ENCODE assay signal across 11 cellular contexts in genomic region chr14:94077111-94077821, GRCh38. TPM values are rescaled to one million over a fixed set of nuclear protein-coding genes. Genes with fewer than 3 reads are reported as not detected.
DNase-seq lines count a peak whose midpoint lies in the region; ATAC-seq, FAIRE-seq and TF ChIP-seq lines count a peak whose summit lies in the region.
"Had no signal": no experiment of that assay in that cellular context is flagged by ENCODE, and none has a peak within 500 bp of the region (broad histone marks: within the 10 kb centered on the region; RNA-seq: fewer than 3 reads in every experiment).

No MANE protein-coding gene starts in this region.

- H3K4me3 Mint-ChIP-seq in CD8-positive, alpha-beta memory T cell: peak overlapping the region; percentile 94 to 100 (median 99)
- H3K4me3 Mint-ChIP-seq in osteocyte (ENCODE audit: unreplicated experiment): no peak overlapping the region

- peaks cover 95% of the 10 kb centered on the region for H3K79me2 ChIP-seq in OCI-LY7 (ENCODE audit: insufficient read depth, low read depth, low read length)
- peaks cover 83% of the 10 kb centered on the region for H3K79me2 ChIP-seq in endothelial cell of umbilical vein (ENCODE audit: control insufficient read depth, insufficient read depth, low read length)
- H3K79me2 ChIP-seq in parathyroid adenoma: peaks cover 69% of the 10 kb centered on the region

- peaks cover 73 to 82% (median 78%) of the 10 kb centered on the region in 3 donors for H3K4me1 Mint-ChIP-seq in CD8-positive, alpha-beta memory T cell
- peaks cover 49% of the 10 kb centered on the region for H3K4me1 Mint-ChIP-seq in osteocyte (ENCODE audit: unreplicated experiment)

- dilution Hi-C loops in endothelial cell of umbilical vein (cut with MboI; ENCODE audit: extremely low pct_ligation_motif_present, low sequenced_read_pairs): no loop called here

- no peak overlapping the region for H2AFZ ChIP-seq in OCI-LY7 (ENCODE audit: low read length)
- no peak overlapping the region for H2AFZ ChIP-seq in endothelial cell of umbilical vein (ENCODE audit: low read depth, low read length)
- H2AFZ ChIP-seq in parathyroid adenoma: no peak overlapping the region

- H3K27me3 Mint-ChIP-seq in CD8-positive, alpha-beta memory T cell: peaks cover 0 to 2% of the 10 kb centered on the region in 2 donors
- no peaks in the 10 kb centered on the region for H3K27me3 Mint-ChIP-seq in osteocyte (ENCODE audit: unreplicated experiment)

- peaks cover 30 to 74% (median 50%) of the 10 kb centered on the region in 3 donors for H3K36me3 Mint-ChIP-seq in CD8-positive, alpha-beta memory T cell
- H3K36me3 Mint-ChIP-seq in osteocyte (ENCODE audit: unreplicated experiment): peaks cover 43% of the 10 kb centered on the region

- H3K4me2 ChIP-seq in OCI-LY7 (ENCODE audit: low read length) (peak overlapping the region; percentile 79), endothelial cell of umbilical vein (ENCODE audit: insufficient read depth, low read length) (peak overlapping the region; percentile 52), parathyroid adenoma (ENCODE audit: low read length) (peak overlapping the region; percentile 50)

- H3K4me1 ChIP-seq in CD8-positive, alpha-beta memory T cell (ENCODE audit: insufficient read depth, low read length): peaks cover 43% of the 10 kb centered on the region
- H3K4me1 ChIP-seq in OCI-LY7 (ENCODE audit: insufficient read depth, low read length, poor library complexity, severe bottlenecking) (peaks cover 38% of the 10 kb centered on the region), endothelial cell of umbilical vein (ENCODE audit: control insufficient read depth, extremely low read depth, insufficient read depth, low read length) (peaks cover 29% of the 10 kb centered on the region), parathyroid adenoma (peaks cover 16% of the 10 kb centered on the region)

- TF ChIP-seq POLR2A in endothelial cell of umbilical vein (IDR thresholded peaks at IDR 0.05; ENCODE audit: low read depth, low read length): no peak

- H3K9me1 ChIP-seq in endothelial cell of umbilical vein (replicated peaks; ENCODE audit: control insufficient read depth, extremely low read depth, insufficient read depth, low read length): no peaks in the 10 kb centered on the region

- no peak for DNase-seq in CD8-positive, alpha-beta memory T cell
- DNase-seq in OCI-LY7 (ENCODE audit: low spot score) (no peak), endothelial cell of umbilical vein (ENCODE audit: low read depth, low spot score) (no peak), NCI-H446 treated with DMSO at 0.1 percent for 48 hours (lab: John Stamatoyannopoulos, UW) (no peak), osteocyte (ENCODE audit: extremely low spot score, unreplicated experiment) (no peak), caudate nucleus (lab: John Stamatoyannopoulos, UW) (no peak), left colon (no peak)
- DNase-seq: anterior cingulate cortex, NCI-H524 had no signal

- H3K9ac ChIP-seq in endothelial cell of umbilical vein (replicated peaks; ENCODE audit: extremely low read depth, insufficient read depth, low read length) (no peak overlapping the region), parathyroid adenoma (no peak overlapping the region)

- no peak for FAIRE-seq in endothelial cell of umbilical vein (lab: Jason Lieb, UNC)

- no peak overlapping the region for H3K27ac ChIP-seq in CD8-positive, alpha-beta memory T cell (ENCODE audit: low read depth, low read length)
- H3K27ac ChIP-seq in OCI-LY7 (ENCODE audit: low read depth, low read length, poor library complexity, severe bottlenecking): no peak overlapping the region
- H3K27ac ChIP-seq in endothelial cell of umbilical vein (ENCODE audit: insufficient read depth, low read depth, low read length): no peak overlapping the region
- no peak overlapping the region for H3K27ac ChIP-seq in parathyroid adenoma
- H3K27ac ChIP-seq in caudate nucleus (ENCODE audit: low read depth, low read length): no peak overlapping the region

- peak overlapping the region; percentile 83 for H3K4me3 ChIP-seq in CD8-positive, alpha-beta memory T cell (ENCODE audit: low read length)
- H3K4me3 ChIP-seq in OCI-LY7 (ENCODE audit: low read depth, low read length, poor library complexity, severe bottlenecking) (peak overlapping the region; percentile 5), endothelial cell of umbilical vein (replicated peaks in 1 of 3; ENCODE audit: insufficient read depth in 1 of 3, low read depth in 1 of 3, low read length in 3 of 3) (no peak overlapping the region), parathyroid adenoma (ENCODE audit: low read depth, low read length) (no peak overlapping the region)

- peaks cover 12% of the 10 kb centered on the region; the same call in 1 of the 2 replicates for H4K20me1 ChIP-seq in OCI-LY7 (ENCODE audit: insufficient read depth, low read length)
- H4K20me1 ChIP-seq in endothelial cell of umbilical vein (replicated peaks; ENCODE audit: control insufficient read depth, extremely low read depth, insufficient read depth, low read length): peaks cover 4% of the 10 kb centered on the region

- POLR2A ChIA-PET in CD8-positive, alpha-beta memory T cell (lab: Charles Lee): no interaction called here
- POLR2A ChIA-PET in OCI-LY7 (lab: Charles Lee) (no interaction called here), endothelial cell of umbilical vein (lab: Charles Lee) (no interaction called here)

- intact Hi-C loops in OCI-LY7 (cut with micrococcal nuclease; ENCODE audit: unreplicated experiment) (no loop called here), endothelial cell of umbilical vein (cut with micrococcal nuclease) (no loop called here), left colon (cut with DNase I, micrococcal nuclease) (no loop called here)

- H3K36me3 ChIP-seq in CD8-positive, alpha-beta memory T cell (ENCODE audit: insufficient read depth, low read length): peaks cover 17% of the 10 kb centered on the region
- H3K36me3 ChIP-seq in OCI-LY7 (ENCODE audit: insufficient read depth, low read length) (peaks cover 60% of the 10 kb centered on the region), endothelial cell of umbilical vein (ENCODE audit: control insufficient read depth in 2 of 2, extremely low read depth in 1 of 2, insufficient read depth in 2 of 2, low read length in 2 of 2) (peaks cover 3 to 5% of the 10 kb centered on the region in 2 experiments), parathyroid adenoma (ENCODE audit: control insufficient read depth, insufficient read depth, low read length) (no peaks in the 10 kb centered on the region)

- no peaks in the 10 kb centered on the region for H3K27me3 ChIP-seq in CD8-positive, alpha-beta memory T cell (ENCODE audit: insufficient read depth, low read length, poor library complexity, severe bottlenecking)
- no peaks in the 10 kb centered on the region for H3K27me3 ChIP-seq in endothelial cell of umbilical vein (ENCODE audit: control insufficient read depth in 2 of 2, insufficient read depth in 2 of 2, low read length in 2 of 2)
- H3K27me3 ChIP-seq in parathyroid adenoma (ENCODE audit: control insufficient read depth, insufficient read depth, low read length): no peaks in the 10 kb centered on the region

- CTCF ChIA-PET in CD8-positive, alpha-beta memory T cell (lab: Charles Lee): no interaction called here
- CTCF ChIA-PET in OCI-LY7 (lab: Charles Lee; ENCODE audit: unreplicated experiment): no interaction called here
- CTCF ChIA-PET in endothelial cell of umbilical vein (lab: Charles Lee): no interaction called here

- ATAC-seq in left colon: no peak

- no peaks in the 10 kb centered on the region for H3K9me2 ChIP-seq in OCI-LY7 (ENCODE audit: insufficient read depth, low read length)

- no TSS peak for BruUV-seq in OCI-LY7 (replicated peaks; lab: Mats Ljungman, UMichigan)
- BruUV-seq in endothelial cell of umbilical vein (replicated peaks; lab: Mats Ljungman, UMichigan): no TSS peak

- H3K27ac Mint-ChIP-seq in CD8-positive, alpha-beta memory T cell: peak overlapping the region in 3 of 8 donors; percentile 5 to 100 (median 44)
- H3K27ac Mint-ChIP-seq in osteocyte (ENCODE audit: unreplicated experiment): no peak overlapping the region

- H3K9me3 Mint-ChIP-seq in CD8-positive, alpha-beta memory T cell: peaks cover 16 to 19% (median 17%) of the 10 kb centered on the region in 5 donors
- peaks cover 19% of the 10 kb centered on the region for H3K9me3 Mint-ChIP-seq in osteocyte (ENCODE audit: unreplicated experiment)

- no peak for TF ChIP-seq CTCF in OCI-LY7 (conservative IDR thresholded peaks at IDR 0.05; ENCODE audit: low read length)
- no peak for TF ChIP-seq CTCF in endothelial cell of umbilical vein (IDR thresholded peaks at IDR 0.05; ENCODE audit: extremely low read depth in 1 of 2, insufficient read depth in 1 of 2, low read depth in 1 of 2, low read length in 2 of 2)
- TF ChIP-seq CTCF in parathyroid adenoma (IDR thresholded peaks at IDR 0.05): no peak
- TF ChIP-seq CTCF in osteocyte (IDR thresholded peaks at IDR 0.05): no peak

- H3K9me3 ChIP-seq in CD8-positive, alpha-beta memory T cell (ENCODE audit: low read length): peaks cover 3% of the 10 kb centered on the region
- peaks cover 23% of the 10 kb centered on the region for H3K9me3 ChIP-seq in OCI-LY7 (ENCODE audit: low read length)
- no peaks in the 10 kb centered on the region for H3K9me3 ChIP-seq in endothelial cell of umbilical vein (replicated peaks; ENCODE audit: control insufficient read depth, insufficient read depth, low read length)
- H3K9me3 ChIP-seq in parathyroid adenoma (ENCODE audit: control insufficient read depth, low read length): peaks cover 8% of the 10 kb centered on the region

RNA-seq across cellular contexts. Expression of gene DDX24, which starts 3.7 kb away (rescaled TPM):
- 100 to 1,000 TPM; 274 to 283 TPM for total RNA-seq in CD8-positive, alpha-beta memory T cell
- polyA plus RNA-seq in CD8-positive, alpha-beta memory T cell: 287 TPM
- 81.5 and 91.5 TPM in 2 replicates for total RNA-seq in OCI-LY7 (2014; rRNA removed; shearing (Covaris generic))
- 143 and 172 TPM in 2 replicates for total RNA-seq in OCI-LY7 (2022)
- total RNA-seq in endothelial cell of umbilical vein: 132 and 141 TPM in 2 replicates
- polyA plus RNA-seq in endothelial cell of umbilical vein: 86.7 and 88.3 TPM in 2 replicates
- 111 and 132 TPM in 2 replicates for polyA plus RNA-seq in endothelial cell of umbilical vein (2011; cell fraction: cytosol; rRNA removed)
- polyA plus RNA-seq in endothelial cell of umbilical vein (2011; cell fraction: nucleus; rRNA removed): 157 and 197 TPM in 2 replicates
- 98.6 and 133 TPM in 2 replicates for polyA plus RNA-seq in endothelial cell of umbilical vein (2012)
- polyA minus RNA-seq in endothelial cell of umbilical vein: 89.8 and 103 TPM in 2 replicates
- polyA minus RNA-seq in endothelial cell of umbilical vein (2011; cell fraction: cytosol; rRNA and poly(A)+ RNA removed): 80.2 TPM
- 32.3 and 46.5 TPM in 2 replicates for polyA minus RNA-seq in endothelial cell of umbilical vein (2011; cell fraction: nucleus; rRNA and poly(A)+ RNA removed)
- 167 and 170 TPM in 2 replicates for total RNA-seq in osteocyte
- 100 to 1,000 TPM; 102 to 106 TPM for total RNA-seq in left colon

RNA-seq across cellular contexts. Expression of gene IFI27L1, which starts 3.8 kb away (rescaled TPM):
- 10 to 100 TPM; 15.5 to 18.4 TPM for total RNA-seq in CD8-positive, alpha-beta memory T cell
- polyA plus RNA-seq in CD8-positive, alpha-beta memory T cell: 8.3 TPM
- 40.0 and 49.0 TPM in 2 replicates for total RNA-seq in OCI-LY7 (2014; rRNA removed; shearing (Covaris generic))
- 61.5 and 63.4 TPM in 2 replicates for total RNA-seq in OCI-LY7 (2022)
- total RNA-seq in endothelial cell of umbilical vein: 31.1 and 31.8 TPM in 2 replicates
- polyA plus RNA-seq in endothelial cell of umbilical vein: 32.9 and 38.1 TPM in 2 replicates
- 28.3 and 28.8 TPM in 2 replicates for polyA plus RNA-seq in endothelial cell of umbilical vein (2011; cell fraction: cytosol; rRNA removed)
- 23.2 and 26.8 TPM in 2 replicates for polyA plus RNA-seq in endothelial cell of umbilical vein (2011; cell fraction: nucleus; rRNA removed)
- polyA plus RNA-seq in endothelial cell of umbilical vein (2012): 12.9 and 14.3 TPM in 2 replicates
- 9.7 and 13.9 TPM in 2 replicates for polyA minus RNA-seq in endothelial cell of umbilical vein
- 5.0 TPM for polyA minus RNA-seq in endothelial cell of umbilical vein (2011; cell fraction: cytosol; rRNA and poly(A)+ RNA removed)
- 6.0 and 7.1 TPM in 2 replicates for polyA minus RNA-seq in endothelial cell of umbilical vein (2011; cell fraction: nucleus; rRNA and poly(A)+ RNA removed)
- total RNA-seq in osteocyte: 25.8 and 30.0 TPM in 2 replicates
- 10 to 100 TPM; 33.9 to 40.5 TPM for total RNA-seq in left colon

RNA-seq across cellular contexts. Expression of gene IFI27, which starts 33.3 kb away (rescaled TPM):
- total RNA-seq in CD8-positive, alpha-beta memory T cell: 1 to 10 TPM; 1.3 TPM
- 5.5 TPM for polyA plus RNA-seq in CD8-positive, alpha-beta memory T cell
- 0.63 and 0.90 TPM in 2 replicates for total RNA-seq in OCI-LY7 (2014; rRNA removed; shearing (Covaris generic))
- total RNA-seq in OCI-LY7 (2022): 1.3 and 1.5 TPM in 2 replicates
- 72.0 and 126 TPM in 2 replicates for total RNA-seq in endothelial cell of umbilical vein
- polyA plus RNA-seq in endothelial cell of umbilical vein: 1,265 and 1,831 TPM in 2 replicates
- 583 and 646 TPM in 2 replicates for polyA plus RNA-seq in endothelial cell of umbilical vein (2011; cell fraction: cytosol; rRNA removed)
- 152 and 165 TPM in 2 replicates for polyA plus RNA-seq in endothelial cell of umbilical vein (2011; cell fraction: nucleus; rRNA removed)
- polyA plus RNA-seq in endothelial cell of umbilical vein (2012): 188 and 262 TPM in 2 replicates
- 158 and 177 TPM in 2 replicates for polyA minus RNA-seq in endothelial cell of umbilical vein
- 14.8 TPM for polyA minus RNA-seq in endothelial cell of umbilical vein (2011; cell fraction: cytosol; rRNA and poly(A)+ RNA removed)
- polyA minus RNA-seq in endothelial cell of umbilical vein (2011; cell fraction: nucleus; rRNA and poly(A)+ RNA removed): 17.9 and 22.7 TPM in 2 replicates
- 1.5 and 2.6 TPM in 2 replicates for total RNA-seq in osteocyte
- total RNA-seq in left colon: 1,000 to 10,000 TPM in 1 of 2 donors, 100 to 1,000 TPM in 1; 498 to 1,280 TPM
- total RNA-seq: G401 had no signal

RNA-seq across cellular contexts. Expression of gene OTUB2, which starts 51.1 kb away (rescaled TPM):
- 1 to 10 TPM; 1.1 to 1.8 TPM for total RNA-seq in CD8-positive, alpha-beta memory T cell
- polyA plus RNA-seq in CD8-positive, alpha-beta memory T cell: 0.12 TPM
- total RNA-seq in OCI-LY7 (2014; rRNA removed; shearing (Covaris generic)): 0.28 and 0.44 TPM in 2 replicates
- total RNA-seq in OCI-LY7 (2022) (0.48 and 0.84 TPM in 2 replicates), endothelial cell of umbilical vein (1.1 and 1.6 TPM in 2 replicates), osteocyte (1.3 TPM in 2 replicates), left colon (1 to 10 TPM; 2.0 to 4.7 TPM)
- polyA plus RNA-seq in endothelial cell of umbilical vein: 0.53 and 0.70 TPM in 2 replicates
- polyA plus RNA-seq in endothelial cell of umbilical vein (2011; cell fraction: cytosol; rRNA removed): 0.59 and 0.61 TPM in 2 replicates
- polyA plus RNA-seq in endothelial cell of umbilical vein (2011; cell fraction: nucleus; rRNA removed): 0.62 and 0.67 TPM in 2 replicates
- 1.7 and 1.9 TPM in 2 replicates for polyA plus RNA-seq in endothelial cell of umbilical vein (2012)
- polyA minus RNA-seq in endothelial cell of umbilical vein: 2.4 and 2.7 TPM in 2 replicates
- 0.61 TPM for polyA minus RNA-seq in endothelial cell of umbilical vein (2011; cell fraction: cytosol; rRNA and poly(A)+ RNA removed)
- 0.63 and 0.82 TPM in 2 replicates for polyA minus RNA-seq in endothelial cell of umbilical vein (2011; cell fraction: nucleus; rRNA and poly(A)+ RNA removed)

RNA-seq across cellular contexts. Expression of gene IFI27L2, which starts 52.1 kb away (rescaled TPM):
- total RNA-seq in CD8-positive, alpha-beta memory T cell: 10 to 100 TPM; 55.9 to 58.5 TPM
- polyA plus RNA-seq in CD8-positive, alpha-beta memory T cell: 95.5 TPM
- 94.2 and 102 TPM in 2 replicates for total RNA-seq in OCI-LY7 (2014; rRNA removed; shearing (Covaris generic))
- total RNA-seq in OCI-LY7 (2022) (52.6 and 55.1 TPM in 2 replicates), endothelial cell of umbilical vein (11.0 and 28.7 TPM in 2 replicates), osteocyte (42.5 and 44.7 TPM in 2 replicates), left colon (10 to 100 TPM; 32.3 to 39.3 TPM)
- polyA plus RNA-seq in endothelial cell of umbilical vein: 82.9 and 93.9 TPM in 2 replicates
- polyA plus RNA-seq in endothelial cell of umbilical vein (2011; cell fraction: cytosol; rRNA removed): 38.2 and 42.4 TPM in 2 replicates
- polyA plus RNA-seq in endothelial cell of umbilical vein (2011; cell fraction: nucleus; rRNA removed): 11.3 and 14.6 TPM in 2 replicates
- 51.7 and 60.2 TPM in 2 replicates for polyA plus RNA-seq in endothelial cell of umbilical vein (2012)
- polyA minus RNA-seq in endothelial cell of umbilical vein: 8.5 and 15.9 TPM in 2 replicates
- 15.6 TPM for polyA minus RNA-seq in endothelial cell of umbilical vein (2011; cell fraction: cytosol; rRNA and poly(A)+ RNA removed)
- polyA minus RNA-seq in endothelial cell of umbilical vein (2011; cell fraction: nucleus; rRNA and poly(A)+ RNA removed): 2.3 and 3.8 TPM in 2 replicates

Comparison
In these comparisons a context has a peak if more than half of its experiments do, and no peak if none do; other contexts are left out.
1. H3K4me3 ChIP-seq: peak in CD8-positive, alpha-beta memory T cell (single experiment) and OCI-LY7 (single experiment); none in endothelial cell of umbilical vein (0 of 3) and parathyroid adenoma (single experiment).
2. RNA of gene IFI27, which starts 33.3 kb away (total RNA-seq): 498 to 1,280 TPM in left colon and 72.0 to 126 TPM in endothelial cell of umbilical vein; 1.5 to 2.6 TPM in osteocyte, 0.63 to 1.5 TPM in OCI-LY7 and 1.3 TPM in CD8-positive, alpha-beta memory T cell; every median in the first group is over 10 times any median in the second.
3. Peak in every context shown above with its lines, with median percentiles within 50 percentile points of each other: H3K4me2 ChIP-seq.